24 cellular contexts compared by ENCODE assay signal in the genomic region with DNA sequence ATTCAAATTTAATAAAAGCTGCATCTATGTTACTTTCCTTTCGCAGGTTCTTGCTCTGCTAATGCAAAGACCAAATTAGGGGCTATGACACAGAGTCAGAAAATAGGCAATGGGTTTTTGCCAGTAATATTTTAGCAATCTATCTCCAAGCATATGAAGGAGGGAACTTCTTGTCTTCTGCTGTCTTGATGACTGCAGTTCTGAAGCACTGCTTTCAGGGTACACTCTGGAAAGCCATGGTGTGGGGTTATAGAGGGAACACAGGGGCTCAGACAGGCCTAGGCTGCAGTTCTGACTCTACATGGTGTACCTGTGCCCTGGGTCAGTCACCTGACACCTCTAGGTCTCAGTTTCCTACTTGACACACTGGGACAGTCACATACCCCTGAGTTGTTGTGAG.
"Had no signal": no experiment of that assay in that cellular context is flagged by ENCODE, and none has a peak within 500 bp of the region (broad histone marks: within the 10 kb centered on the region; RNA-seq: fewer than 3 reads in every experiment).

No MANE protein-coding gene starts in this region.

- H3K27me3 ChIP-seq: pancreas, suprapubic skin, tibial artery, upper lobe of right lung had no signal

- ATAC-seq: mucosa of descending colon; naive thymus-derived CD4-positive, alpha-beta T cell; natural killer cell treated with Interleukin-12 subunit alpha and Interleukin-12 subunit beta and Interleukin-15 and Interleukin-18, amount 100 ng/mL, for 72 hours; pancreas; stimulated activated naive B cell treated with anti-CD40 and anti-IgM and Interleukin-4, amounts not matched to agents 10 μg/mL and 1 μg/mL and 100 μg/mL, for 72 hours; upper lobe of right lung had no signal

- H3K4me3 Mint-ChIP-seq: naive thymus-derived CD4-positive, alpha-beta T cell; natural killer cell treated with Interleukin-12 subunit alpha and Interleukin-12 subunit beta and Interleukin-15 and Interleukin-18, amount 100 ng/mL, for 72 hours; neural crest cell; stimulated activated naive B cell treated with anti-CD40 and anti-IgM and Interleukin-4, amounts not matched to agents 10 μg/mL and 1 μg/mL and 100 μg/mL, for 72 hours; stimulated activated naive CD8-positive, alpha-beta T cell treated with anti-CD3 and anti-CD28 coated beads, Interleukin-15, Interleukin-2, amounts not matched to agents 100 ng/mL and 50 ng/mL, for 24 hours had no signal

- H3K9me3 ChIP-seq: mucosa of descending colon, pancreas, prostate gland, suprapubic skin, thoracic aorta, tibial artery, upper lobe of right lung had no signal

- H3K4me3 ChIP-seq: lung, mucosa of descending colon, pancreas, prostate gland, skin epidermis, suprapubic skin, thoracic aorta, tibial artery, upper lobe of right lung had no signal

- H3K4me1 Mint-ChIP-seq: naive thymus-derived CD4-positive, alpha-beta T cell; stimulated activated naive B cell treated with anti-CD40 and anti-IgM and Interleukin-4, amounts not matched to agents 10 μg/mL and 1 μg/mL and 100 μg/mL, for 72 hours had no signal

- H3K4me1 ChIP-seq: pancreas, prostate gland, suprapubic skin, upper lobe of right lung had no signal

- DNase-seq: head of caudate nucleus; islet precursor cell; midbrain; mucosa of descending colon; naive thymus-derived CD4-positive, alpha-beta T cell; pancreas; retina; right cardiac atrium; stimulated activated CD4-positive, alpha-beta T cell treated with anti-CD3 and anti-CD28 coated beads, Interleukin-12 subunit alpha, Interleukin-12 subunit beta, amount 100 ng/mL, for 4 hours; stimulated activated CD4-positive, alpha-beta T cell treated with anti-CD3 and anti-CD28 coated beads, Interleukin-15, amount 100 ng/mL, for 24 hours; stimulated activated CD4-positive, alpha-beta T cell treated with anti-CD3 and anti-CD28 coated beads, Interleukin-2, amount 100 ng/mL, for 24 hours; stimulated activated CD4-positive, alpha-beta T cell treated with anti-CD3 and anti-CD28 coated beads, Interleukin-4, amount 100 ng/mL, for 1 hour; stimulated activated naive B cell treated with anti-CD40 and anti-IgM and Interleukin-4, amounts not matched to agents 10 μg/mL and 1 μg/mL and 100 μg/mL, for 72 hours; tibial artery; trophoblast cell; upper lobe of right lung had no signal

- H3K36me3 ChIP-seq: pancreas, prostate gland, suprapubic skin, thoracic aorta, tibial artery, upper lobe of right lung had no signal

- H3K36me3 Mint-ChIP-seq: naive thymus-derived CD4-positive, alpha-beta T cell; natural killer cell treated with Interleukin-12 subunit alpha and Interleukin-12 subunit beta and Interleukin-15 and Interleukin-18, amount 100 ng/mL, for 72 hours; stimulated activated naive B cell treated with anti-CD40 and anti-IgM and Interleukin-4, amounts not matched to agents 10 μg/mL and 1 μg/mL and 100 μg/mL, for 72 hours had no signal

- H3K9me3 Mint-ChIP-seq: naive thymus-derived CD4-positive, alpha-beta T cell; natural killer cell treated with Interleukin-12 subunit alpha and Interleukin-12 subunit beta and Interleukin-15 and Interleukin-18, amount 100 ng/mL, for 72 hours; neural crest cell; stimulated activated naive B cell treated with anti-CD40 and anti-IgM and Interleukin-4, amounts not matched to agents 10 μg/mL and 1 μg/mL and 100 μg/mL, for 72 hours; stimulated activated naive CD8-positive, alpha-beta T cell treated with anti-CD3 and anti-CD28 coated beads, Interleukin-15, Interleukin-2, amounts not matched to agents 100 ng/mL and 50 ng/mL, for 24 hours had no signal

- H3K27ac ChIP-seq: pancreas, prostate gland, skin epidermis, suprapubic skin, thoracic aorta, tibial artery, upper lobe of right lung had no signal

- H3K27ac Mint-ChIP-seq: naive thymus-derived CD4-positive, alpha-beta T cell; natural killer cell treated with Interleukin-12 subunit alpha and Interleukin-12 subunit beta and Interleukin-15 and Interleukin-18, amount 100 ng/mL, for 72 hours; stimulated activated naive B cell treated with anti-CD40 and anti-IgM and Interleukin-4, amounts not matched to agents 10 μg/mL and 1 μg/mL and 100 μg/mL, for 72 hours; stimulated activated naive CD8-positive, alpha-beta T cell treated with anti-CD3 and anti-CD28 coated beads, Interleukin-15, Interleukin-2, amounts not matched to agents 100 ng/mL and 50 ng/mL, for 24 hours had no signal
